In the genomic region with DNA sequence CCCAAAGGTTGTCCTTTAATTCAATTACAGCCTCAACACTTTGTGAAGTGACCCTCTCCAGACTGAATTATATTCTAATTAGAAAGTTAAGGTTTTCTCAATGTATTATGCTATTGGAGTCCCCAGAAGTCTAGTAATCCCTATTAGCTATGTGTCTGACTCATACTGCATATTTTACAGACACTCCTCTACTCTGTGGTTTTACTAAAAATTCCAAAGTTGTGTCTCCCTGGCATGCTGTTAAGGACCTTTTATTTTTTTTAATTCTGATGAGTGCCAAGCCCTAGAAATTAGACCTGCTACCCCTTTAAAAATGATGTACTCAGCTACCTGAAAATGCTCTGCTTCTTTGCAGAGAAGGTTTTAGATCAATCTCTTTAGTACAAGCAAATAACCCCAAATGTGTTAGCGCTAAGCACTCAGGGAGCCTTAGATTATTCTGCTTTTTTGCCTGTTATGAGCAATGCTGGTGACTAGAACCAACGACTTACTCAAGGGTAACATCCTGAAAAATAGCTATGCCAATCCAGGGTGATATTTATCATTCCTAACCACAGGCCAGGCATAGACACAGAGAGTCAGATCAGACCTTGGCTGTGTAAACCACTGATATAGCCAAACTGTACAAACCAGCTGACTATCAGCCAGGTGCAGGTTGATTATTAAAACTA, we compare ENCODE assay signal across 1 cellular context.
A peak's percentile ranks its signal among the peaks of the same experiment; 100 is the strongest.
TF ChIP-seq lines count a peak whose summit lies in the region.

No MANE protein-coding gene starts in this region.

TF ChIP-seq in HCT116, 20 proteins besides CTCF, POLR2A, EP300 and RAD21 (continued from another document):
- TF ChIP-seq, protein P1, sequence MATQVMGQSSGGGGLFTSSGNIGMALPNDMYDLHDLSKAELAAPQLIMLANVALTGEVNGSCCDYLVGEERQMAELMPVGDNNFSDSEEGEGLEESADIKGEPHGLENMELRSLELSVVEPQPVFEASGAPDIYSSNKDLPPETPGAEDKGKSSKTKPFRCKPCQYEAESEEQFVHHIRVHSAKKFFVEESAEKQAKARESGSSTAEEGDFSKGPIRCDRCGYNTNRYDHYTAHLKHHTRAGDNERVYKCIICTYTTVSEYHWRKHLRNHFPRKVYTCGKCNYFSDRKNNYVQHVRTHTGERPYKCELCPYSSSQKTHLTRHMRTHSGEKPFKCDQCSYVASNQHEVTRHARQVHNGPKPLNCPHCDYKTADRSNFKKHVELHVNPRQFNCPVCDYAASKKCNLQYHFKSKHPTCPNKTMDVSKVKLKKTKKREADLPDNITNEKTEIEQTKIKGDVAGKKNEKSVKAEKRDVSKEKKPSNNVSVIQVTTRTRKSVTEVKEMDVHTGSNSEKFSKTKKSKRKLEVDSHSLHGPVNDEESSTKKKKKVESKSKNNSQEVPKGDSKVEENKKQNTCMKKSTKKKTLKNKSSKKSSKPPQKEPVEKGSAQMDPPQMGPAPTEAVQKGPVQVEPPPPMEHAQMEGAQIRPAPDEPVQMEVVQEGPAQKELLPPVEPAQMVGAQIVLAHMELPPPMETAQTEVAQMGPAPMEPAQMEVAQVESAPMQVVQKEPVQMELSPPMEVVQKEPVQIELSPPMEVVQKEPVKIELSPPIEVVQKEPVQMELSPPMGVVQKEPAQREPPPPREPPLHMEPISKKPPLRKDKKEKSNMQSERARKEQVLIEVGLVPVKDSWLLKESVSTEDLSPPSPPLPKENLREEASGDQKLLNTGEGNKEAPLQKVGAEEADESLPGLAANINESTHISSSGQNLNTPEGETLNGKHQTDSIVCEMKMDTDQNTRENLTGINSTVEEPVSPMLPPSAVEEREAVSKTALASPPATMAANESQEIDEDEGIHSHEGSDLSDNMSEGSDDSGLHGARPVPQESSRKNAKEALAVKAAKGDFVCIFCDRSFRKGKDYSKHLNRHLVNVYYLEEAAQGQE (IDR thresholded peaks at IDR 0.05; ENCODE audit: low read depth): no peak
- TF ChIP-seq ZFX (IDR thresholded peaks at IDR 0.05): no peak
- TF ChIP-seq JUND (IDR thresholded peaks at IDR 0.05): peak; percentile 44
- TF ChIP-seq EGR1 (IDR thresholded peaks at IDR 0.05; ENCODE audit: low read depth): no peak
- TF ChIP-seq ELF1 (IDR thresholded peaks at IDR 0.05; ENCODE audit: borderline replicate concordance, low read depth): 0 out of 2 replicates have a peak, but pooled peaks have one; percentile 11
- TF ChIP-seq, protein P2, sequence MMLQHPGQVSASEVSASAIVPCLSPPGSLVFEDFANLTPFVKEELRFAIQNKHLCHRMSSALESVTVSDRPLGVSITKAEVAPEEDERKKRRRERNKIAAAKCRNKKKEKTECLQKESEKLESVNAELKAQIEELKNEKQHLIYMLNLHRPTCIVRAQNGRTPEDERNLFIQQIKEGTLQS (IDR thresholded peaks at IDR 0.05): no peak
- no peak for TF ChIP-seq YY1 (IDR thresholded peaks at IDR 0.05; ENCODE audit: extremely low read depth, insufficient replicate concordance, low read depth, low read length)
- TF ChIP-seq, protein P3, sequence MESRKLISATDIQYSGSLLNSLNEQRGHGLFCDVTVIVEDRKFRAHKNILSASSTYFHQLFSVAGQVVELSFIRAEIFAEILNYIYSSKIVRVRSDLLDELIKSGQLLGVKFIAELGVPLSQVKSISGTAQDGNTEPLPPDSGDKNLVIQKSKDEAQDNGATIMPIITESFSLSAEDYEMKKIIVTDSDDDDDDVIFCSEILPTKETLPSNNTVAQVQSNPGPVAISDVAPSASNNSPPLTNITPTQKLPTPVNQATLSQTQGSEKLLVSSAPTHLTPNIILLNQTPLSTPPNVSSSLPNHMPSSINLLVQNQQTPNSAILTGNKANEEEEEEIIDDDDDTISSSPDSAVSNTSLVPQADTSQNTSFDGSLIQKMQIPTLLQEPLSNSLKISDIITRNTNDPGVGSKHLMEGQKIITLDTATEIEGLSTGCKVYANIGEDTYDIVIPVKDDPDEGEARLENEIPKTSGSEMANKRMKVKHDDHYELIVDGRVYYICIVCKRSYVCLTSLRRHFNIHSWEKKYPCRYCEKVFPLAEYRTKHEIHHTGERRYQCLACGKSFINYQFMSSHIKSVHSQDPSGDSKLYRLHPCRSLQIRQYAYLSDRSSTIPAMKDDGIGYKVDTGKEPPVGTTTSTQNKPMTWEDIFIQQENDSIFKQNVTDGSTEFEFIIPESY (IDR thresholded peaks at IDR 0.05; ENCODE audit: extremely low read depth, insufficient replicate concordance, low read length): no peak
- TF ChIP-seq SRF (IDR thresholded peaks at IDR 0.05; ENCODE audit: low read depth): no peak
- peak; percentile 30; the same call in 1 of the 2 replicates for TF ChIP-seq CEBPB (IDR thresholded peaks at IDR 0.05; ENCODE audit: low read depth)
- TF ChIP-seq ZNF274 (IDR thresholded peaks at IDR 0.05; ENCODE audit: low read depth, low read length): no peak
- TF ChIP-seq, protein P4, sequence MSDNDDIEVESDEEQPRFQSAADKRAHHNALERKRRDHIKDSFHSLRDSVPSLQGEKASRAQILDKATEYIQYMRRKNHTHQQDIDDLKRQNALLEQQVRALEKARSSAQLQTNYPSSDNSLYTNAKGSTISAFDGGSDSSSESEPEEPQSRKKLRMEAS (IDR thresholded peaks at IDR 0.05): peak; percentile 32; the same call in 1 of the 2 replicates
- peak; percentile 48 for TF ChIP-seq SP1 (IDR thresholded peaks at IDR 0.05; ENCODE audit: low read depth)
- TF ChIP-seq TCF7L2 (IDR thresholded peaks at IDR 0.05; ENCODE audit: borderline replicate concordance, extremely low read depth, insufficient read depth, insufficient read length): no peak
- no peak for TF ChIP-seq SIN3A (IDR thresholded peaks at IDR 0.05; ENCODE audit: low read depth)
- TF ChIP-seq EZH2phosphoT487 (IDR thresholded peaks at IDR 0.05; ENCODE audit: borderline replicate concordance): no peak
- TF ChIP-seq FOSL1 (IDR thresholded peaks at IDR 0.05; ENCODE audit: low read depth): peak; percentile 58; the same call in 1 of the 2 replicates
